Comparison of ENCODE assay signal across 9 cellular contexts in genomic region chr5:157148734-157149615, GRCh38. TPM values are rescaled to one million over a fixed set of nuclear protein-coding genes. Genes with fewer than 3 reads are reported as not detected.
DNase-seq lines count a peak whose midpoint lies in the region; ATAC-seq and TF ChIP-seq lines count a peak whose summit lies in the region.
"Had no signal": no experiment of that assay in that cellular context is flagged by ENCODE, and none has a peak within 500 bp of the region (broad histone marks: within the 10 kb centered on the region; RNA-seq: fewer than 3 reads in every experiment).

No MANE protein-coding gene starts in this region.

- H3K36me3 Mint-ChIP-seq in CD4-positive, CD25-positive, alpha-beta regulatory T cell, result no peaks in the 10 kb centered on the region
- H3K36me3 Mint-ChIP-seq in activated T-helper 17 cell treated with anti-CD3 and anti-CD28 coated beads, Interleukin-2, amount 50 U/mL, for 72 hours (ENCODE audit: low read depth), result no peaks in the 10 kb centered on the region
- no peaks in the 10 kb centered on the region for H3K36me3 Mint-ChIP-seq in type B pancreatic cell

- peak overlapping the region; percentile 56 to 81 (median 63) for H3K27ac Mint-ChIP-seq in CD4-positive, CD25-positive, alpha-beta regulatory T cell
- H3K27ac Mint-ChIP-seq in activated T-helper 17 cell treated with anti-CD3 and anti-CD28 coated beads, Interleukin-2, amount 50 U/mL, for 72 hours, result peak overlapping the region; percentile 44
- no peak overlapping the region for H3K27ac Mint-ChIP-seq in type B pancreatic cell
- H3K27ac Mint-ChIP-seq: dendritic cell treated with granulocyte-macrophage colony-stimulating factor and Interleukin-4, amounts not matched to agents 40 ng/mL and 50 ng/mL, for 4 days had no signal

- H3K27ac ChIP-seq in CD4-positive, CD25-positive, alpha-beta regulatory T cell (ENCODE audit: insufficient read depth, low read length, poor library complexity, severe bottlenecking), result peak overlapping the region; percentile 55
- no peak overlapping the region for H3K27ac ChIP-seq in osteoblast (ENCODE audit: low read depth, low read length)

- peak overlapping the region in 3 of 4 donors; percentile 7 to 70 (median 59) for H3K4me3 Mint-ChIP-seq in CD4-positive, CD25-positive, alpha-beta regulatory T cell
- peak overlapping the region; percentile 48 for H3K4me3 Mint-ChIP-seq in activated T-helper 17 cell treated with anti-CD3 and anti-CD28 coated beads, Interleukin-2, amount 50 U/mL, for 72 hours
- H3K4me3 Mint-ChIP-seq in type B pancreatic cell, result no peak overlapping the region
- H3K4me3 Mint-ChIP-seq: dendritic cell treated with granulocyte-macrophage colony-stimulating factor and Interleukin-4, amounts not matched to agents 40 ng/mL and 50 ng/mL, for 4 days had no signal

- ATAC-seq in CD4-positive, CD25-positive, alpha-beta regulatory T cell (ENCODE audit: low read depth in 2 of 2), result peak; percentile 79 to 84
- peak; percentile 83 for ATAC-seq in GM19395 (IDR thresholded peaks at IDR 0.05; ENCODE audit: unreplicated experiment)
- peak; percentile 64 for ATAC-seq in activated T-helper 17 cell treated with anti-CD3 and anti-CD28 coated beads, Interleukin-2, amount 50 U/mL, for 72 hours (replicated peaks)

- H3K79me2 ChIP-seq in osteoblast (ENCODE audit: insufficient read depth, low read length), result no peaks in the 10 kb centered on the region

- no peak overlapping the region for H2AFZ ChIP-seq in osteoblast (ENCODE audit: low read length)

- no peaks in the 10 kb centered on the region for H3K36me3 ChIP-seq in CD4-positive, CD25-positive, alpha-beta regulatory T cell (ENCODE audit: control insufficient read depth, insufficient read depth, low read length)
- H3K36me3 ChIP-seq in osteoblast (ENCODE audit: insufficient read depth, low read length), result no peaks in the 10 kb centered on the region

- H3K9me3 Mint-ChIP-seq in CD4-positive, CD25-positive, alpha-beta regulatory T cell, result no peaks in the 10 kb centered on the region
- H3K9me3 Mint-ChIP-seq in activated T-helper 17 cell treated with anti-CD3 and anti-CD28 coated beads, Interleukin-2, amount 50 U/mL, for 72 hours, result no peaks in the 10 kb centered on the region
- no peaks in the 10 kb centered on the region for H3K9me3 Mint-ChIP-seq in type B pancreatic cell
- H3K9me3 Mint-ChIP-seq: dendritic cell treated with granulocyte-macrophage colony-stimulating factor and Interleukin-4, amounts not matched to agents 40 ng/mL and 50 ng/mL, for 4 days had no signal

- peak overlapping the region; percentile 54 for H3K4me3 ChIP-seq in CD4-positive, CD25-positive, alpha-beta regulatory T cell (ENCODE audit: low read depth, low read length)
- no peak overlapping the region for H3K4me3 ChIP-seq in foreskin fibroblast (ENCODE audit: low read depth in 1 of 2, low read length in 2 of 2)
- no peak overlapping the region for H3K4me3 ChIP-seq in osteoblast (ENCODE audit: insufficient read depth, low read length)

- peak; percentile 92 for TF ChIP-seq CTCF in foreskin fibroblast (IDR thresholded peaks at IDR 0.05; ENCODE audit: low read depth, low read length)
- TF ChIP-seq CTCF in osteoblast (IDR thresholded peaks at IDR 0.05; ENCODE audit: extremely low read depth, low read depth, low read length), result peak; percentile 94
- TF ChIP-seq CTCF in type B pancreatic cell (conservative IDR thresholded peaks at IDR 0.05), result peak; percentile 91

- no peak overlapping the region for H3K4me2 ChIP-seq in osteoblast (ENCODE audit: insufficient read depth, low read length)

- no peaks in the 10 kb centered on the region for H3K9me3 ChIP-seq in CD4-positive, CD25-positive, alpha-beta regulatory T cell (ENCODE audit: control insufficient read depth in 2 of 2, low read length in 2 of 2)
- no peaks in the 10 kb centered on the region for H3K9me3 ChIP-seq in osteoblast (ENCODE audit: low read depth, low read length)

- H4K20me1 ChIP-seq in osteoblast (ENCODE audit: insufficient read depth, low read length), result no peaks in the 10 kb centered on the region

- DNase-seq in CD4-positive, CD25-positive, alpha-beta regulatory T cell, result peak; percentile 69 to 92 (median 84)
- peak in 72 of 76 experiments; percentile 1 to 81 (median 48) for DNase-seq in HUDEP-2 (lab: John Stamatoyannopoulos, UW; ENCODE audit: unreplicated experiment in 76 of 76)
- DNase-seq in RPMI7951 (ENCODE audit: low read depth), result peak; percentile 56
- DNase-seq in foreskin fibroblast, result peak; percentile 38 to 79
- peak; percentile 69 for DNase-seq in osteoblast (ENCODE audit: insufficient read length, low spot score, missing footprints)
- DNase-seq in type B pancreatic cell (ENCODE audit: extremely low spot score, unreplicated experiment), result no peak

- H3K4me1 Mint-ChIP-seq in CD4-positive, CD25-positive, alpha-beta regulatory T cell, result peaks cover 8 to 50% (median 33%) of the 10 kb centered on the region in 4 donors
- peaks cover 28% of the 10 kb centered on the region for H3K4me1 Mint-ChIP-seq in activated T-helper 17 cell treated with anti-CD3 and anti-CD28 coated beads, Interleukin-2, amount 50 U/mL, for 72 hours
- H3K4me1 Mint-ChIP-seq in type B pancreatic cell (ENCODE audit: unreplicated experiment), result peaks cover 5% of the 10 kb centered on the region

- peaks cover 13% of the 10 kb centered on the region for H3K4me1 ChIP-seq in CD4-positive, CD25-positive, alpha-beta regulatory T cell (ENCODE audit: control insufficient read depth, insufficient read depth, low read length, poor library complexity, severe bottlenecking)
- no peaks in the 10 kb centered on the region for H3K4me1 ChIP-seq in osteoblast (ENCODE audit: insufficient read depth, low read length)

- no peaks in the 10 kb centered on the region for H3K27me3 ChIP-seq in CD4-positive, CD25-positive, alpha-beta regulatory T cell (ENCODE audit: control insufficient read depth, insufficient read depth, low read length)
- H3K27me3 ChIP-seq in osteoblast (ENCODE audit: insufficient read depth, low read length), result no peaks in the 10 kb centered on the region

- H3K27me3 Mint-ChIP-seq in CD4-positive, CD25-positive, alpha-beta regulatory T cell, result no peaks in the 10 kb centered on the region
- no peaks in the 10 kb centered on the region for H3K27me3 Mint-ChIP-seq in activated T-helper 17 cell treated with anti-CD3 and anti-CD28 coated beads, Interleukin-2, amount 50 U/mL, for 72 hours
- H3K27me3 Mint-ChIP-seq in type B pancreatic cell, result peaks cover 4% of the 10 kb centered on the region

RNA-seq across cellular contexts. Expression of gene MED7, which starts 6.3 kb away (rescaled TPM):
- total RNA-seq in CD4-positive, CD25-positive, alpha-beta regulatory T cell, result 9.0 TPM
- polyA plus RNA-seq in CD4-positive, CD25-positive, alpha-beta regulatory T cell, result 10 to 100 TPM; 15.0 to 19.5 (median 16.1) TPM
- total RNA-seq in RPMI7951 (2014; rRNA removed; shearing (Covaris generic)), result 17.8 and 20.9 TPM in 2 replicates
- total RNA-seq in activated T-helper 17 cell treated with anti-CD3 and anti-CD28 coated beads, Interleukin-2, amount 50 U/mL, for 72 hours, result 10 to 100 TPM in 1 of 2 donors, 1 to 10 TPM in 1; 9.3 to 20.3 TPM
- total RNA-seq in osteoblast (11.6 and 12.1 TPM in 2 replicates), type B pancreatic cell (ENCODE audit: low replicate concordance) (11.4 and 11.9 TPM in 2 replicates)

RNA-seq across cellular contexts. Expression of gene GARIN3, which starts 17.1 kb away (rescaled TPM):
- not detected for total RNA-seq in CD4-positive, CD25-positive, alpha-beta regulatory T cell
- not detected for polyA plus RNA-seq in CD4-positive, CD25-positive, alpha-beta regulatory T cell
- not detected in 2 replicates for total RNA-seq in RPMI7951 (2014; rRNA removed; shearing (Covaris generic))
- total RNA-seq in activated T-helper 17 cell treated with anti-CD3 and anti-CD28 coated beads, Interleukin-2, amount 50 U/mL, for 72 hours, result under 1 TPM; 0.09 to 0.85 TPM
- total RNA-seq in osteoblast (not detected in 2 replicates), type B pancreatic cell (ENCODE audit: low replicate concordance) (not detected in 2 replicates)

RNA-seq across cellular contexts. Expression of gene ITK, which starts 31.7 kb away (rescaled TPM):
- total RNA-seq in CD4-positive, CD25-positive, alpha-beta regulatory T cell, result 550 TPM
- polyA plus RNA-seq in CD4-positive, CD25-positive, alpha-beta regulatory T cell, result 100 to 1,000 TPM; 146 to 222 (median 169) TPM
- not detected in 2 replicates for total RNA-seq in RPMI7951 (2014; rRNA removed; shearing (Covaris generic))
- 100 to 1,000 TPM; 144 to 277 TPM for total RNA-seq in activated T-helper 17 cell treated with anti-CD3 and anti-CD28 coated beads, Interleukin-2, amount 50 U/mL, for 72 hours
- total RNA-seq in osteoblast, result under 0.01 TPM in 1 of 2 replicates, not detected in the other
- not detected in 2 replicates for total RNA-seq in type B pancreatic cell (ENCODE audit: low replicate concordance)

RNA-seq across cellular contexts. Expression of gene HAVCR2, which starts 40.1 kb away (rescaled TPM):
- 5.0 TPM for total RNA-seq in CD4-positive, CD25-positive, alpha-beta regulatory T cell
- 1 to 10 TPM; 4.0 to 9.7 (median 7.0) TPM for polyA plus RNA-seq in CD4-positive, CD25-positive, alpha-beta regulatory T cell
- total RNA-seq in RPMI7951 (2014; rRNA removed; shearing (Covaris generic)), result 0.84 and 2.0 TPM in 2 replicates
- 10 to 100 TPM; 35.4 to 46.9 TPM for total RNA-seq in activated T-helper 17 cell treated with anti-CD3 and anti-CD28 coated beads, Interleukin-2, amount 50 U/mL, for 72 hours
- 0.59 and 0.72 TPM in 2 replicates for total RNA-seq in osteoblast
- 0.10 and 0.29 TPM in 2 replicates for total RNA-seq in type B pancreatic cell (ENCODE audit: low replicate concordance)

Comparison
In these comparisons a context has a peak if more than half of its experiments do, and no peak if none do; other contexts are left out.
1. RNA of gene ITK, which starts 31.7 kb away (total RNA-seq): 550 TPM in CD4-positive, CD25-positive, alpha-beta regulatory T cell (single experiment) and 144 to 277 TPM in activated T-helper 17 cell treated with anti-CD3 and anti-CD28 coated beads, Interleukin-2, amount 50 U/mL, for 72 hours; not detected in RPMI7951, under 0.01 TPM in osteoblast and not detected in type B pancreatic cell; every median in the first group is over 100 times any median in the second.
2. Peak in every context shown above with its lines, with median percentiles within 50 percentile points of each other: ATAC-seq and CTCF ChIP-seq.